In genomic region chr20:19876828-19877227, GRCh38 we compare ENCODE assay signal across 27 cellular contexts.
DNase-seq lines count a peak whose midpoint lies in the region; ATAC-seq and TF ChIP-seq lines count a peak whose summit lies in the region.
"Had no signal": no experiment of that assay in that cellular context is flagged by ENCODE, and none has a peak within 500 bp of the region (broad histone marks: within the 10 kb centered on the region; RNA-seq: fewer than 3 reads in every experiment).

No MANE protein-coding gene starts in this region.

- H3K4me1 ChIP-seq in Panc1 (ENCODE audit: control insufficient read depth, insufficient read depth, low read length) (peaks cover 21% of the 10 kb centered on the region), trophoblast cell (ENCODE audit: control insufficient read depth in 1 of 2, insufficient read depth in 2 of 2, low read length in 2 of 2) (peaks cover 4 to 13% of the 10 kb centered on the region in 2 experiments), upper lobe of right lung (peaks cover 19% of the 10 kb centered on the region), left lung (peaks cover 13 to 15% of the 10 kb centered on the region in 2 donors)
- H3K4me1 ChIP-seq: breast epithelium, HAP-1 had no signal

- WGBS in trophoblast cell (ENCODE audit: extremely low coverage, insufficient coverage, insufficient read length) = no CpG with 5 or more reads among the region's 3 CpGs

- BruUV-seq in Panc1 (replicated peaks; lab: Mats Ljungman, UMichigan) = no TSS peak

- CTCF ChIA-PET in Panc1 (lab: Charles Lee) = no interaction called here

- DNase-seq in Panc1 (ENCODE audit: low read depth, low spot score) (no peak), coronary artery (ENCODE audit: low spot score) (no peak), trophoblast cell (no peak), upper lobe of right lung (no peak), left lung (no peak), endothelial cell (ENCODE audit: low spot score) (no peak)
- DNase-seq: activated CD8-positive, alpha-beta T cell treated with anti-CD3 and anti-CD28 coated beads for 36 hours; activated naive CD4-positive, alpha-beta T cell treated with anti-CD3 and anti-CD28 coated beads, Interleukin-2, amount 50 U/mL, for 16 hours; amygdala; effector CD4-positive, alpha-beta T cell; Karpas-422; NCI-H1417; NCI-H2029 treated with DMSO at 0.1 percent for 48 hours; NCI-H2227 treated with DMSO at 0.1 percent for 48 hours; NCI-H69; small intestine; stimulated activated CD4-positive, alpha-beta T cell treated with anti-CD3 and anti-CD28 coated beads, Interleukin-1b, Interleukin-23, amount 100 ng/mL, for 48 hours; stimulated activated naive CD4-positive, alpha-beta T cell treated with Interleukin-2 at 50 U/mL for 16 hours; SW 1271; T-helper 9 cell had no signal

- H3K79me1 ChIP-seq in trophoblast cell (ENCODE audit: low read length) = peaks cover 13% of the 10 kb centered on the region

- H4K8ac ChIP-seq in trophoblast cell (ENCODE audit: low read depth, low read length) = no peak overlapping the region

- H3K4me3 ChIP-seq in Panc1 (ENCODE audit: low read depth in 2 of 2, low read length in 2 of 2) (no peak overlapping the region), coronary artery (no peak overlapping the region), trophoblast cell (ENCODE audit: low read depth, low read length) (no peak overlapping the region), upper lobe of right lung (no peak overlapping the region), left lung (no peak overlapping the region)
- H3K4me3 ChIP-seq: breast epithelium, HAP-1 had no signal

- H3K14ac ChIP-seq in trophoblast cell (ENCODE audit: low read length) = no peak overlapping the region

- H2AFZ ChIP-seq in trophoblast cell (ENCODE audit: insufficient read depth, low read length, poor library complexity) = no peak overlapping the region

- H3K18ac ChIP-seq in trophoblast cell (ENCODE audit: low read length) = no peak overlapping the region

- ATAC-seq in Panc1 (no peak), upper lobe of right lung (no peak), left lung (no peak), esophagus mucosa (no peak)
- ATAC-seq: activated CD8-positive, alpha-beta T cell treated with anti-CD3 and anti-CD28 coated beads for 36 hours; HepG2 had no signal

- H3K9me3 Mint-ChIP-seq in endothelial cell (ENCODE audit: unreplicated experiment) = no peaks in the 10 kb centered on the region
- H3K9me3 Mint-ChIP-seq: activated CD8-positive, alpha-beta T cell treated with anti-CD3 and anti-CD28 coated beads for 36 hours had no signal

- POLR2A ChIA-PET in Panc1 (lab: Charles Lee) = interaction anchor here (0.7 kb wide), 1 partner anchor 17 kb away, joined by 13 read pairs; no protein-coding TSS in a partner anchor

- no peak overlapping the region for H3K27ac Mint-ChIP-seq in endothelial cell (ENCODE audit: unreplicated experiment)
- H3K27ac Mint-ChIP-seq: activated CD8-positive, alpha-beta T cell treated with anti-CD3 and anti-CD28 coated beads for 36 hours had no signal

- H3K27ac ChIP-seq in Panc1 (ENCODE audit: low read length) (peak overlapping the region; percentile 8), coronary artery (peak overlapping the region; percentile 54 to 72), trophoblast cell (ENCODE audit: low read depth, low read length) (peak overlapping the region; percentile 7), upper lobe of right lung (peak overlapping the region; percentile 78), left lung (peak overlapping the region in 1 of 2 donors; percentile 57)
- H3K27ac ChIP-seq: breast epithelium, C4-2B, epithelial cell of prostate had no signal

- no peak overlapping the region for H3K4ac ChIP-seq in trophoblast cell (ENCODE audit: low read depth, low read length)

- H2AK5ac ChIP-seq in trophoblast cell (ENCODE audit: low read length) = no peak overlapping the region

- H3K4me2 ChIP-seq in trophoblast cell (ENCODE audit: low read length) = no peak overlapping the region

- H2BK5ac ChIP-seq in trophoblast cell (ENCODE audit: low read depth, low read length, poor library complexity) = no peak overlapping the region

- no peak overlapping the region for H3K9ac ChIP-seq in trophoblast cell (ENCODE audit: low read length)

- peaks cover 1% of the 10 kb centered on the region for H3K79me2 ChIP-seq in trophoblast cell (ENCODE audit: control insufficient read depth, insufficient read depth, low read length, poor library complexity)

- no peak overlapping the region for H3K23ac ChIP-seq in trophoblast cell (ENCODE audit: low read length)

- in situ Hi-C loops in Panc1 (cut with HindIII; ENCODE audit: low pct_unique_long_range_greater_than_20kb, low sequenced_read_pairs) = no loop called here

- TF ChIP-seq CTCF in Panc1 (IDR thresholded peaks at IDR 0.05) (no peak), coronary artery (IDR thresholded peaks at IDR 0.05) (no peak), upper lobe of right lung (IDR thresholded peaks at IDR 0.05) (no peak), left lung (IDR thresholded peaks at IDR 0.05) (no peak), endothelial cell (IDR thresholded peaks at IDR 0.05; ENCODE audit: unreplicated experiment) (no peak)

- peak overlapping the region; percentile 70 for H4K91ac ChIP-seq in trophoblast cell (ENCODE audit: low read depth, low read length)

- no peak overlapping the region for H4K12ac ChIP-seq in trophoblast cell (ENCODE audit: low read depth, low read length)

- H2BK120ac ChIP-seq in trophoblast cell (ENCODE audit: insufficient read depth, low read length, poor library complexity) = peak overlapping the region; percentile 11

- H3K27me3 Mint-ChIP-seq in endothelial cell (ENCODE audit: unreplicated experiment) = peaks cover 2% of the 10 kb centered on the region

- H3K27me3 ChIP-seq in Panc1 (ENCODE audit: control insufficient read depth, insufficient read depth, low read length) (no peaks in the 10 kb centered on the region), trophoblast cell (ENCODE audit: insufficient read depth, low read length) (no peaks in the 10 kb centered on the region), upper lobe of right lung (no peaks in the 10 kb centered on the region), left lung (no peaks in the 10 kb centered on the region)
- H3K27me3 ChIP-seq: breast epithelium had no signal

- H2BK12ac ChIP-seq in trophoblast cell (ENCODE audit: low read length) = no peak overlapping the region

- H3K4me1 Mint-ChIP-seq in endothelial cell (ENCODE audit: unreplicated experiment) = no peaks in the 10 kb centered on the region

- H3K36me3 ChIP-seq in Panc1 (ENCODE audit: control insufficient read depth, insufficient read depth, low read length) (no peaks in the 10 kb centered on the region), trophoblast cell (ENCODE audit: control insufficient read depth in 1 of 2, insufficient read depth in 2 of 2, low read length in 2 of 2) (peaks cover 4 to 7% of the 10 kb centered on the region in 2 experiments), upper lobe of right lung (no peaks in the 10 kb centered on the region), left lung (no peaks in the 10 kb centered on the region)
- H3K36me3 ChIP-seq: breast epithelium, HAP-1 had no signal

- intact Hi-C loops in Panc1 (cut with micrococcal nuclease; ENCODE audit: unreplicated experiment) (no loop called here), upper lobe of right lung (cut with DNase I) (no loop called here), left lung (cut with DNase I) (no loop called here)

- peaks cover 30% of the 10 kb centered on the region for H3K36me3 Mint-ChIP-seq in endothelial cell (ENCODE audit: low read depth, unreplicated experiment)

- no peaks in the 10 kb centered on the region; the same call in 1 of the 2 replicates for H3K9me3 ChIP-seq in Panc1 (ENCODE audit: control insufficient read depth, insufficient read depth, low read depth, low read length)
- peaks cover 1% of the 10 kb centered on the region for H3K9me3 ChIP-seq in trophoblast cell (ENCODE audit: insufficient read depth, low read depth, low read length)
- no peaks in the 10 kb centered on the region for H3K9me3 ChIP-seq in upper lobe of right lung
- peaks cover 0 to 4% of the 10 kb centered on the region in 2 donors for H3K9me3 ChIP-seq in left lung
- H3K9me3 ChIP-seq: breast epithelium, HAP-1 had no signal

- no peak overlapping the region for H3K4me3 Mint-ChIP-seq in endothelial cell (ENCODE audit: unreplicated experiment)
- H3K4me3 Mint-ChIP-seq: activated CD8-positive, alpha-beta T cell treated with anti-CD3 and anti-CD28 coated beads for 36 hours; nephron had no signal
